Comparison of ENCODE assay signal across 14 cellular contexts in genomic region chr6:19042452-19042851, GRCh38.
DNase-seq lines count a peak whose midpoint lies in the region; FAIRE-seq and TF ChIP-seq lines count a peak whose summit lies in the region.
"Had no signal": no experiment of that assay in that cellular context is flagged by ENCODE, and none has a peak within 500 bp of the region (broad histone marks: within the 10 kb centered on the region; RNA-seq: fewer than 3 reads in every experiment).

No MANE protein-coding gene starts in this region.

- 16% methylated on average over 4 of the region's 4 CpGs for WGBS in esophagus muscularis mucosa

- TF ChIP-seq POLR2A in esophagus muscularis mucosa (IDR thresholded peaks at IDR 0.05; ENCODE audit: low read depth) (no peak), GM12891 (IDR thresholded peaks at IDR 0.05; ENCODE audit: low read depth, low read length) (no peak)

- H3K4me3 ChIP-seq in ascending aorta (no peak overlapping the region), esophagus muscularis mucosa (peak overlapping the region in 1 of 4 donors; percentile 0), tibial artery (no peak overlapping the region), SJCRH30 (no peak overlapping the region)
- H3K4me3 ChIP-seq: BLaER1 treated with 17β-estradiol and CSF1 and Interleukin-3, amounts not matched to agents 10 nM and 100 nM had no signal

- no peak for DNase-seq in ascending aorta (ENCODE audit: low spot score in 2 of 2)
- DNase-seq in esophagus muscularis mucosa (ENCODE audit: extremely low spot score): no peak
- DNase-seq in mesothelial cell of epicardium (ENCODE audit: low spot score in 2 of 2, unreplicated experiment in 2 of 2): no peak
- no peak for DNase-seq in tibial artery
- DNase-seq in SJCRH30: no peak
- no peak for DNase-seq in GM12891 (ENCODE audit: insufficient read length, low spot score)
- DNase-seq in NCI-H1417 treated with DMSO at 0.1 percent for 48 hours (lab: John Stamatoyannopoulos, UW): no peak
- DNase-seq: 8988T; CD4-positive, CD25-positive, alpha-beta regulatory T cell; DMS 273 treated with DMSO at 0.1 percent for 48 hours; GOT3; H9; IMR-90 had no signal

- H3K4me1 ChIP-seq in ascending aorta (no peaks in the 10 kb centered on the region), esophagus muscularis mucosa (peaks cover 0 to 29% (median 21%) of the 10 kb centered on the region in 4 donors), tibial artery (peaks cover 0 to 15% (median 5%) of the 10 kb centered on the region in 4 donors), SJCRH30 (no peaks in the 10 kb centered on the region)
- H3K4me1 ChIP-seq: BLaER1 treated with 17β-estradiol and CSF1 and Interleukin-3, amounts not matched to agents 10 nM and 100 nM had no signal

- no peak for FAIRE-seq in GM12891 (lab: Jason Lieb, UNC)

- no peaks in the 10 kb centered on the region for H3K36me3 Mint-ChIP-seq in mesothelial cell of epicardium
- H3K36me3 Mint-ChIP-seq: CD4-positive, CD25-positive, alpha-beta regulatory T cell had no signal

- H3K9me3 ChIP-seq in ascending aorta (no peaks in the 10 kb centered on the region), esophagus muscularis mucosa (no peaks in the 10 kb centered on the region), tibial artery (no peaks in the 10 kb centered on the region), SJCRH30 (replicated peaks) (no peaks in the 10 kb centered on the region)

- no peak overlapping the region for H3K4me3 Mint-ChIP-seq in mesothelial cell of epicardium
- H3K4me3 Mint-ChIP-seq: CD4-positive, CD25-positive, alpha-beta regulatory T cell; H9 had no signal

- H3K27ac Mint-ChIP-seq in mesothelial cell of epicardium: peak overlapping the region; percentile 40
- H3K27ac Mint-ChIP-seq: CD4-positive, CD25-positive, alpha-beta regulatory T cell; H9 had no signal

- TF ChIP-seq EP300 in esophagus muscularis mucosa (IDR thresholded peaks at IDR 0.05): no peak

- intact Hi-C loops in ascending aorta (cut with DNase I) (no loop called here), esophagus muscularis mucosa (cut with DNase I) (no loop called here), tibial artery (cut with DNase I; ENCODE audit: low total_unique reads) (no loop called here)

- no peaks in the 10 kb centered on the region for H3K27me3 Mint-ChIP-seq in mesothelial cell of epicardium (ENCODE audit: low read depth)
- H3K27me3 Mint-ChIP-seq: CD4-positive, CD25-positive, alpha-beta regulatory T cell had no signal

- H3K9me3 Mint-ChIP-seq in mesothelial cell of epicardium: peaks cover 17% of the 10 kb centered on the region

- H3K36me3 ChIP-seq in ascending aorta (no peaks in the 10 kb centered on the region), esophagus muscularis mucosa (no peaks in the 10 kb centered on the region), tibial artery (no peaks in the 10 kb centered on the region), SJCRH30 (no peaks in the 10 kb centered on the region)
- H3K36me3 ChIP-seq: BLaER1 treated with 17β-estradiol and CSF1 and Interleukin-3, amounts not matched to agents 10 nM and 100 nM had no signal

- no peaks in the 10 kb centered on the region for H3K27me3 ChIP-seq in ascending aorta
- H3K27me3 ChIP-seq in esophagus muscularis mucosa: no peaks in the 10 kb centered on the region
- H3K27me3 ChIP-seq in tibial artery: no peaks in the 10 kb centered on the region
- no peaks in the 10 kb centered on the region for H3K27me3 ChIP-seq in SJCRH30
- H3K27me3 ChIP-seq: BLaER1 treated with 17β-estradiol and CSF1 and Interleukin-3, amounts not matched to agents 10 nM and 100 nM had no signal

- peaks cover 15% of the 10 kb centered on the region for H3K4me1 Mint-ChIP-seq in mesothelial cell of epicardium
- H3K4me1 Mint-ChIP-seq: CD4-positive, CD25-positive, alpha-beta regulatory T cell; H9 had no signal

- TF ChIP-seq CTCF in ascending aorta (IDR thresholded peaks at IDR 0.05) (no peak), esophagus muscularis mucosa (IDR thresholded peaks at IDR 0.05) (no peak), mesothelial cell of epicardium (IDR thresholded peaks at IDR 0.05; ENCODE audit: unreplicated experiment) (no peak), tibial artery (IDR thresholded peaks at IDR 0.05) (no peak)

- H3K27ac ChIP-seq in ascending aorta (peak overlapping the region; percentile 43 to 45), esophagus muscularis mucosa (replicated peaks in 1 of 4) (peak overlapping the region; percentile 58 to 66 (median 64)), tibial artery (peak overlapping the region; percentile 37 to 55), SJCRH30 (no peak overlapping the region)
- H3K27ac ChIP-seq: BLaER1 treated with 17β-estradiol and CSF1 and Interleukin-3, amounts not matched to agents 10 nM and 100 nM had no signal

TF ChIP-seq in GM12891, 5 proteins besides CTCF, POLR2A, EP300 and RAD21:
- TF ChIP-seq TAF1 (IDR thresholded peaks at IDR 0.05; ENCODE audit: low read depth, low read length) (no peak), POLR2AphosphoS5 (IDR thresholded peaks at IDR 0.05; ENCODE audit: low read depth, low read length) (no peak), POU2F2 (IDR thresholded peaks at IDR 0.05; ENCODE audit: low read depth, low read length) (no peak)
